In the genomic region with DNA sequence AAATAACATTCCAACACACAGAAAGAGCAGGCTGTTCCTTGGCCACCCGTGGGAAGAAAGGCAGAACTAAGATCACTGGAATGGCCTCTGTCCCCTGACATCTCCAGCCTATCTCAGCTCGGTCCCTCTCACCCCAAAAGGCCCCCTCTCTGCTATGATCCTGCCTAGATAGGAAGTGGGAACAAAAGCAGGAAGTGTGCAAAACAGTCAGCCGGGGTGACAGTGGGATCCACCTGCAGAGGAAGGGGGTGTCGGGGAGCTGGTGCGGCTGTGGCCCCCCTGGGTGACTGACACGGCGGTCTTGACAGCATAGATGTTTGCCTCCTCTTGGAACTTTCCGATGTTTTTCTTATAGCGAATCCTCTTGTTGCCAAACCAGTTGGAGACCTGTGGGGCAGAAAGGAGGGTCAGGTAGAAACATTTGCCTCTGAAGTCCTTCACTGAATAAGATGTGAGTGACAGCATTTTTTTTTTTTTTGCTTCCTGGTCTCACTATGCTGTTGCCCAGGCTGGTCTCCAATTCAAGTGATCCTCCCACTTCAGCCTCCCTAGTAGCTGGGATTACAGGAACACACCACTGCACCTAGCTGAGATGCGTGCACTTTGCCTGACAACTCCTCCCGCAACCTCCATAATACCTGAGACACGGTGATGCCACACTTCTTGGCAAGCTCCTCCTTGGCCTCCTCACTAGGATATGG, we compare ENCODE assay signal across 9 cellular contexts. TPM values are rescaled to one million over a fixed set of nuclear protein-coding genes. Genes with fewer than 3 reads are reported as not detected.
DNase-seq lines count a peak whose midpoint lies in the region; ATAC-seq and TF ChIP-seq lines count a peak whose summit lies in the region.
"Had no signal": no experiment of that assay in that cellular context is flagged by ENCODE, and none has a peak within 500 bp of the region (broad histone marks: within the 10 kb centered on the region; RNA-seq: fewer than 3 reads in every experiment).

No MANE protein-coding gene starts in this region.

- TF ChIP-seq CTCF in endodermal cell (conservative IDR thresholded peaks at IDR 0.05) = no peak

- WGBS in endodermal cell (ENCODE audit: insufficient coverage in 1 of 2, insufficient read length in 1 of 2), 2 experiments = 92 to 96% methylated on average over 9 to 12 of the region's 12 CpGs

- no peak for DNase-seq in activated CD4-positive, alpha-beta T cell treated with anti-CD3 and anti-CD28 coated beads, Interleukin-2, amount 10 ng/mL, durations not matched to agents 24 days and 14 days
- DNase-seq in activated CD4-positive, alpha-beta T cell treated with anti-CD3 and anti-CD28 coated beads for 4 hours = no peak
- no peak for DNase-seq in endodermal cell
- no peak for DNase-seq in central memory CD4-positive, alpha-beta T cell
- DNase-seq: activated gamma-delta T cell; NCI-H774; stimulated activated CD4-positive, alpha-beta T cell treated with anti-CD3 and anti-CD28 coated beads, Interleukin-2, amount 100 ng/mL, for 48 hours had no signal

- H3K4me3 ChIP-seq in endodermal cell (ENCODE audit: low read length) = no peak overlapping the region
- peak overlapping the region in 1 of 2 donors; percentile 44 for H3K4me3 ChIP-seq in stomach smooth muscle (ENCODE audit: low read length in 2 of 2)

- peaks cover 21% of the 10 kb centered on the region for H3K36me3 ChIP-seq in endodermal cell (ENCODE audit: control insufficient read depth, insufficient read depth, low read length)
- H3K36me3 ChIP-seq in stomach smooth muscle (ENCODE audit: control insufficient read depth in 2 of 2, insufficient read depth in 2 of 2, low read length in 2 of 2) = peaks cover 17 to 24% of the 10 kb centered on the region in 2 donors

- H3K27me3 ChIP-seq in endodermal cell (ENCODE audit: control insufficient read depth, insufficient read depth, low read length, poor library complexity, severe bottlenecking) (no peaks in the 10 kb centered on the region), stomach smooth muscle (ENCODE audit: control insufficient read depth in 1 of 2, insufficient read depth in 2 of 2, low read length in 2 of 2) (no peaks in the 10 kb centered on the region)

- H3K9ac ChIP-seq in endodermal cell (ENCODE audit: extremely low read depth, low read length, poor library complexity, severe bottlenecking) (no peak overlapping the region), stomach smooth muscle (ENCODE audit: low read length in 2 of 2) (no peak overlapping the region)

- no peaks in the 10 kb centered on the region for H3K27me3 Mint-ChIP-seq in activated CD4-positive, alpha-beta T cell treated with anti-CD3 and anti-CD28 coated beads, Interleukin-2, amount 10 ng/mL, durations not matched to agents 24 days and 14 days
- H3K27me3 Mint-ChIP-seq in endodermal cell (ENCODE audit: insufficient read depth) = no peaks in the 10 kb centered on the region

- H3K9me3 ChIP-seq in endodermal cell (ENCODE audit: control insufficient read depth, low read length) (no peaks in the 10 kb centered on the region), stomach smooth muscle (ENCODE audit: control insufficient read depth in 2 of 2, low read length in 2 of 2) (no peaks in the 10 kb centered on the region)

- H3K9me3 Mint-ChIP-seq in activated CD4-positive, alpha-beta T cell treated with anti-CD3 and anti-CD28 coated beads, Interleukin-2, amount 10 ng/mL, durations not matched to agents 24 days and 14 days = no peaks in the 10 kb centered on the region
- no peaks in the 10 kb centered on the region for H3K9me3 Mint-ChIP-seq in endodermal cell

- H3K4me1 ChIP-seq in endodermal cell (ENCODE audit: control insufficient read depth, insufficient read depth, low read length) (peaks cover 4% of the 10 kb centered on the region), stomach smooth muscle (ENCODE audit: control insufficient read depth, insufficient read depth, low read length) (peaks cover 56% of the 10 kb centered on the region)

- intact Hi-C loops in activated CD4-positive, alpha-beta T cell treated with anti-CD3 and anti-CD28 coated beads, Interleukin-2, amount 10 ng/mL, durations not matched to agents 24 days and 14 days (cut with micrococcal nuclease) = no loop called here

- peaks cover 51% of the 10 kb centered on the region for H3K4me1 Mint-ChIP-seq in activated CD4-positive, alpha-beta T cell treated with anti-CD3 and anti-CD28 coated beads, Interleukin-2, amount 10 ng/mL, durations not matched to agents 24 days and 14 days
- peaks cover 43% of the 10 kb centered on the region for H3K4me1 Mint-ChIP-seq in endodermal cell

- no peak for ATAC-seq in GM18520 (IDR thresholded peaks at IDR 0.05; ENCODE audit: unreplicated experiment)

- H3K36me3 Mint-ChIP-seq in activated CD4-positive, alpha-beta T cell treated with anti-CD3 and anti-CD28 coated beads, Interleukin-2, amount 10 ng/mL, durations not matched to agents 24 days and 14 days (ENCODE audit: low read depth) = peaks cover 56% of the 10 kb centered on the region
- peaks cover 39% of the 10 kb centered on the region for H3K36me3 Mint-ChIP-seq in endodermal cell (ENCODE audit: low read depth)

- peak overlapping the region; percentile 31 for H3K4me3 Mint-ChIP-seq in activated CD4-positive, alpha-beta T cell treated with anti-CD3 and anti-CD28 coated beads, Interleukin-2, amount 10 ng/mL, durations not matched to agents 24 days and 14 days
- no peak overlapping the region for H3K4me3 Mint-ChIP-seq in endodermal cell

- H3K27ac ChIP-seq in endodermal cell (ENCODE audit: low read depth, low read length) = no peak overlapping the region
- H3K27ac ChIP-seq in stomach smooth muscle (ENCODE audit: low read length) = peak overlapping the region; percentile 79

- peak overlapping the region; percentile 89 for H3K27ac Mint-ChIP-seq in activated CD4-positive, alpha-beta T cell treated with anti-CD3 and anti-CD28 coated beads, Interleukin-2, amount 10 ng/mL, durations not matched to agents 24 days and 14 days
- H3K27ac Mint-ChIP-seq in endodermal cell = peak overlapping the region; percentile 15

RNA-seq across cellular contexts. Expression of gene PBX2, which starts 2.8 kb away (rescaled TPM):
- 88.1 and 92.7 TPM in 2 replicates for total RNA-seq in activated CD4-positive, alpha-beta T cell treated with anti-CD3 and anti-CD28 coated beads, Interleukin-2, amount 10 ng/mL, durations not matched to agents 24 days and 14 days
- 100 to 1,000 TPM; 246 to 263 TPM for total RNA-seq in endodermal cell
- 184 TPM for polyA plus RNA-seq in endodermal cell (2013, experiment 1 of 2)
- 171 TPM for polyA plus RNA-seq in endodermal cell (2013, experiment 2 of 2)

RNA-seq across cellular contexts. Expression of gene AGER, which starts 3.1 kb away (rescaled TPM):
- 20.7 and 24.1 TPM in 2 replicates for total RNA-seq in activated CD4-positive, alpha-beta T cell treated with anti-CD3 and anti-CD28 coated beads, Interleukin-2, amount 10 ng/mL, durations not matched to agents 24 days and 14 days
- 10 to 100 TPM; 29.8 to 35.2 TPM for total RNA-seq in endodermal cell
- 16.4 TPM for polyA plus RNA-seq in endodermal cell (2013, experiment 1 of 2)
- polyA plus RNA-seq in endodermal cell (2013, experiment 2 of 2) = 11.9 TPM

RNA-seq across cellular contexts. Expression of gene GPSM3, which starts 5.3 kb away (rescaled TPM):
- 81.1 and 82.4 TPM in 2 replicates for total RNA-seq in activated CD4-positive, alpha-beta T cell treated with anti-CD3 and anti-CD28 coated beads, Interleukin-2, amount 10 ng/mL, durations not matched to agents 24 days and 14 days
- 10 to 100 TPM; 12.9 to 25.0 TPM for total RNA-seq in endodermal cell
- polyA plus RNA-seq in endodermal cell (2013, experiment 1 of 2) = 5.7 TPM
- 6.7 TPM for polyA plus RNA-seq in endodermal cell (2013, experiment 2 of 2)

RNA-seq across cellular contexts. Expression of gene RNF5, which starts 9.0 kb away (rescaled TPM):
- 59.9 and 62.6 TPM in 2 replicates for total RNA-seq in activated CD4-positive, alpha-beta T cell treated with anti-CD3 and anti-CD28 coated beads, Interleukin-2, amount 10 ng/mL, durations not matched to agents 24 days and 14 days
- total RNA-seq in endodermal cell = 10 to 100 TPM; 68.0 to 71.3 TPM
- 114 TPM for polyA plus RNA-seq in endodermal cell (2013, experiment 1 of 2)
- polyA plus RNA-seq in endodermal cell (2013, experiment 2 of 2) = 109 TPM

RNA-seq across cellular contexts. Expression of gene AGPAT1, which starts 11.3 kb away (rescaled TPM):
- 31.4 and 32.6 TPM in 2 replicates for total RNA-seq in activated CD4-positive, alpha-beta T cell treated with anti-CD3 and anti-CD28 coated beads, Interleukin-2, amount 10 ng/mL, durations not matched to agents 24 days and 14 days
- 100 to 1,000 TPM; 124 to 147 TPM for total RNA-seq in endodermal cell
- 126 TPM for polyA plus RNA-seq in endodermal cell (2013, experiment 1 of 2)
- 113 TPM for polyA plus RNA-seq in endodermal cell (2013, experiment 2 of 2)
